8 cellular contexts compared by ENCODE assay signal in genomic region chr10:97400665-97401454, GRCh38. TPM values are rescaled to one million over a fixed set of nuclear protein-coding genes. Genes with fewer than 3 reads are reported as not detected.
DNase-seq lines count a peak whose midpoint lies in the region; ATAC-seq, FAIRE-seq and TF ChIP-seq lines count a peak whose summit lies in the region.

Gene RRP12, minus strand, starts transcription at chr10:97401340. Its CDS starts 109 bp downstream, at chr10:97401231.

- intact Hi-C loops in T-helper 2 cell treated with Interferon-gamma antibody and Interleukin-4, amounts not matched to agents 100 ng/mL and 5 ng/mL, for 36 hours (cut with micrococcal nuclease): loop anchor here (1.0 to 5.0 kb wide), 7 partner anchors 25 to 814 kb away; partner anchors contain the start of genes ARHGAP19, EXOSC1, FRAT2 and MMS19

- H3K36me3 ChIP-seq in rectal smooth muscle tissue (ENCODE audit: control insufficient read depth, insufficient read depth, low read length): peaks cover 6% of the 10 kb centered on the region

- H3K4me1 ChIP-seq in rectal smooth muscle tissue (ENCODE audit: control insufficient read depth, insufficient read depth, low read length): peaks cover 9% of the 10 kb centered on the region

- peak; percentile 100 for FAIRE-seq in GM18507 (lab: Jason Lieb, UNC)

- H3K27ac ChIP-seq in 22Rv1 (peak within 1 kb of the TSS; percentile 85), rectal smooth muscle tissue (ENCODE audit: low read depth, low read length) (peak within 1 kb of the TSS; percentile 27)

- DNase-seq in GM18507 (ENCODE audit: extremely low spot score, insufficient read length, low read depth) (peak; percentile 95), NCI-H1930 (lab: John Stamatoyannopoulos, UW) (peak; percentile 76 to 90), astrocyte of the cerebellum (ENCODE audit: low read depth) (peak; percentile 96), hepatic stellate cell (ENCODE audit: low spot score) (peak; percentile 98)

- peak within 1 kb of the TSS; percentile 27 for H3K9ac ChIP-seq in rectal smooth muscle tissue (ENCODE audit: low read length)

- peak within 1 kb of the TSS; percentile 90 for H3K4me3 ChIP-seq in astrocyte of the cerebellum (ENCODE audit: low read depth, low read length)
- peak within 1 kb of the TSS; percentile 68 for H3K4me3 ChIP-seq in rectal smooth muscle tissue (ENCODE audit: low read length)

- TF ChIP-seq CTCF in 22Rv1 (IDR thresholded peaks at IDR 0.05) (peak; percentile 18), astrocyte of the cerebellum (IDR thresholded peaks at IDR 0.05; ENCODE audit: low read depth, low read length, missing control alignments) (peak; percentile 4)

- ATAC-seq in HG02973 (IDR thresholded peaks at IDR 0.05; ENCODE audit: unreplicated experiment): peak; percentile 95

- in situ Hi-C loops in astrocyte of the cerebellum (cut with HindIII; ENCODE audit: low sequenced_read_pairs): no loop called here

- no peaks in the 10 kb centered on the region for H3K27me3 ChIP-seq in rectal smooth muscle tissue (ENCODE audit: control insufficient read depth, insufficient read depth, low read length)

RNA-seq across cellular contexts. Expression of gene RRP12, which starts in this region (rescaled TPM):
- 33.5 and 40.1 TPM in 2 replicates for total RNA-seq in T-helper 2 cell treated with Interferon-gamma antibody and Interleukin-4, amounts not matched to agents 100 ng/mL and 5 ng/mL, for 36 hours

Comparison
In these comparisons a context has a peak if more than half of its experiments do, and no peak if none do; other contexts are left out.
1. Peak in every context shown above with its lines: DNase-seq, ATAC-seq, H3K4me3 ChIP-seq and H3K27ac ChIP-seq.